ENCODE assay signal across 15 cellular contexts in the genomic region with DNA sequence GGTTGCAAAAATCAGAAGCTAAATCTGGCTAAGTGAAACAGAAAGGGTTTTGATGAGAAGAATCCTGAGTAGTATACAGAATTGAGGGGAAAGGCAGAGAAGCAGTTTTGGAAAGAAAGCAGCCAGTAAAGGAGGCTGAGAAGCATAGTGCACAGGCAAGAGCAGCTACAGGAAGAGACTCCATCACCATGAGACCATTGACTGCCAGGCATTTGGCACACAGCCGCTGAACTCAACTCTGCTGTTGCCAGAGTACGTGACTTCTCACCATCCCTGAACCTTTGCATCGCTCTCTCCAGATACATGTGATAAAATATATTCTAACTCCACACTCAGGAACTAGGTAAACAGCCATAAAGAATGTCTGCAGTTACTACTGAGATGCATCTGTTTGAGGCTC.
DNase-seq lines count a peak whose midpoint lies in the region; ATAC-seq and TF ChIP-seq lines count a peak whose summit lies in the region.
"Had no signal": no experiment of that assay in that cellular context is flagged by ENCODE, and none has a peak within 500 bp of the region (broad histone marks: within the 10 kb centered on the region; RNA-seq: fewer than 3 reads in every experiment).

No MANE protein-coding gene starts in this region.

- intact Hi-C loops in heart right ventricle (cut with DNase I) (loop anchor here in 1 of 10 donors (5.0 kb wide), 1 partner anchor 129 kb away; a partner anchor contains a TSS), Right ventricle myocardium inferior (cut with DNase I) (no loop called here), spleen (cut with DNase I; ENCODE audit: low total_unique reads) (no loop called here), lower leg skin (cut with DNase I; ENCODE audit: low total_unique reads) (no loop called here)

- ATAC-seq in heart right ventricle (peak in 3 of 8 donors; percentile 33 to 55 (median 53)), Right ventricle myocardium inferior (no peak)
- ATAC-seq: CD8-positive, alpha-beta T cell had no signal

- H3K27me3 ChIP-seq in heart right ventricle (no peaks in the 10 kb centered on the region), spleen (replicated peaks in 1 of 7) (peaks cover 0 to 6% (median 0%) of the 10 kb centered on the region in 7 donors)
- H3K27me3 ChIP-seq: BLaER1 treated with 17β-estradiol and CSF1 and Interleukin-3, amounts not matched to agents 10 nM and 100 nM had no signal

- 50 to 54% methylated on average over 3 of the region's 3 CpGs for WGBS in heart right ventricle, 2 donors
- WGBS in spleen, 5 donors: 71 to 82% (median 78%) methylated on average over 3 of the region's 3 CpGs
- WGBS in lower leg skin, 2 donors: 68 to 69% methylated on average over 3 of the region's 3 CpGs

- H3K4me1 ChIP-seq in heart right ventricle (peaks cover 0 to 27% (median 13%) of the 10 kb centered on the region in 9 donors), spleen (peaks cover 0 to 5% (median 1%) of the 10 kb centered on the region in 6 donors)

- DNase-seq in heart right ventricle (peak in 1 of 2 donors; percentile 18), Right ventricle myocardium inferior (ENCODE audit: missing footprints) (no peak), OCI-M1 (lab: John Stamatoyannopoulos, UW) (peak; percentile 22), foreskin fibroblast (peak; percentile 11 to 15), spleen (no peak), lower leg skin (ENCODE audit: low spot score in 2 of 2) (no peak), AG08395 (ENCODE audit: low spot score) (no peak)
- DNase-seq: 8988T; Calu3; CD8-positive, alpha-beta T cell; DMS79 treated with DMSO at 0.1 percent for 48 hours; GF-D8; GOT3; H9 had no signal

- no peak for TF ChIP-seq POLR2A in spleen (IDR thresholded peaks at IDR 0.05)
- TF ChIP-seq POLR2A in lower leg skin (IDR thresholded peaks at IDR 0.05): no peak

- TF ChIP-seq CTCF in heart right ventricle (IDR thresholded peaks at IDR 0.05): no peak
- TF ChIP-seq CTCF in foreskin fibroblast (IDR thresholded peaks at IDR 0.05; ENCODE audit: low read depth, low read length): no peak
- no peak for TF ChIP-seq CTCF in spleen (IDR thresholded peaks at IDR 0.05 in 8 of 11, conservative IDR thresholded peaks at IDR 0.05 in 3 of 11)
- no peak for TF ChIP-seq CTCF in lower leg skin (IDR thresholded peaks at IDR 0.05)

- H3K4me3 ChIP-seq in heart right ventricle (no peak overlapping the region), foreskin fibroblast (ENCODE audit: low read depth in 1 of 2, low read length in 2 of 2) (no peak overlapping the region), spleen (no peak overlapping the region), lower leg skin (ENCODE audit: low read depth, poor library complexity, severe bottlenecking) (no peak overlapping the region)
- H3K4me3 ChIP-seq: BLaER1 treated with 17β-estradiol and CSF1 and Interleukin-3, amounts not matched to agents 10 nM and 100 nM had no signal

- H3K36me3 ChIP-seq in heart right ventricle: no peaks in the 10 kb centered on the region
- H3K36me3 ChIP-seq in spleen: no peaks in the 10 kb centered on the region
- H3K36me3 ChIP-seq: BLaER1 treated with 17β-estradiol and CSF1 and Interleukin-3, amounts not matched to agents 10 nM and 100 nM had no signal

- H3K9me3 ChIP-seq in heart right ventricle (no peaks in the 10 kb centered on the region), spleen (no peaks in the 10 kb centered on the region)
- H3K9me3 ChIP-seq: BLaER1 treated with 17β-estradiol and CSF1 and Interleukin-3, amounts not matched to agents 10 nM and 100 nM had no signal

- H3K27ac ChIP-seq in heart right ventricle (peak overlapping the region in 7 of 10 donors; percentile 4 to 59 (median 44)), spleen (peak overlapping the region in 7 of 8 donors; percentile 57 to 83 (median 74))
- H3K27ac ChIP-seq: BLaER1 treated with 17β-estradiol and CSF1 and Interleukin-3, amounts not matched to agents 10 nM and 100 nM had no signal

Comparison
In these comparisons a context has a peak if more than half of its experiments do, and no peak if none do; other contexts are left out.
1. DNase-seq: peak in OCI-M1 (single experiment) and foreskin fibroblast (2 of 2); none in Right ventricle myocardium inferior (single experiment), spleen (single experiment), lower leg skin (0 of 2) and AG08395 (single experiment).